In genomic region chr6:33454009-33454946, GRCh38 we compare ENCODE assay signal across 8 cellular contexts. TPM values are rescaled to one million over a fixed set of nuclear protein-coding genes. Genes with fewer than 3 reads are reported as not detected.
DNase-seq lines count a peak whose midpoint lies in the region; ATAC-seq, FAIRE-seq and TF ChIP-seq lines count a peak whose summit lies in the region.

Gene ZBTB9, plus strand, starts transcription at chr6:33454576. Its CDS starts 525 bp downstream, at chr6:33455101.

- TF ChIP-seq CTCF in right atrium auricular region (IDR thresholded peaks at IDR 0.05), result peak in 1 of 2 donors; percentile 23
- no peak for TF ChIP-seq CTCF in psoas muscle (IDR thresholded peaks at IDR 0.05)

- peak; percentile 94 for ATAC-seq in GM18499 (IDR thresholded peaks at IDR 0.05; ENCODE audit: insufficient read depth, unreplicated experiment)
- ATAC-seq in HG02938 (IDR thresholded peaks at IDR 0.05; ENCODE audit: unreplicated experiment), result peak; percentile 92
- peak; percentile 100 for ATAC-seq in psoas muscle

- H3K27ac ChIP-seq in angular gyrus (ENCODE audit: low read depth, low read length), result peak within 1 kb of the TSS; percentile 74
- peak within 1 kb of the TSS; percentile 83 to 84 for H3K27ac ChIP-seq in right atrium auricular region
- peak within 1 kb of the TSS; percentile 82 for H3K27ac ChIP-seq in psoas muscle

- H3K27ac Mint-ChIP-seq in T-helper 1 cell treated with Interleukin-12 subunit alpha and Interleukin-12 subunit beta and Interleukin-4 antibody, amounts not matched to agents 30 μg/mL and 1 μg/mL, for 36 hours, result peak within 1 kb of the TSS; percentile 92

- H3K4me1 Mint-ChIP-seq in T-helper 1 cell treated with Interleukin-12 subunit alpha and Interleukin-12 subunit beta and Interleukin-4 antibody, amounts not matched to agents 30 μg/mL and 1 μg/mL, for 36 hours (ENCODE audit: low read depth), result peaks cover 20% of the 10 kb centered on the region

- H3K4me3 Mint-ChIP-seq in T-helper 1 cell treated with Interleukin-12 subunit alpha and Interleukin-12 subunit beta and Interleukin-4 antibody, amounts not matched to agents 30 μg/mL and 1 μg/mL, for 36 hours, result peak within 1 kb of the TSS; percentile 93

- DNase-seq in NCI-H1694 treated with DMSO at 0.1 percent for 48 hours (lab: John Stamatoyannopoulos, UW) (peak; percentile 87), right atrium auricular region (ENCODE audit: low spot score) (peak; percentile 98), psoas muscle (peak; percentile 96 to 98), urothelium cell line (ENCODE audit: low spot score) (peak; percentile 99)

- 0% methylated on average over 63 to 65 of the region's 65 CpGs for WGBS in psoas muscle, 3 donors

- H3K4me1 ChIP-seq in right atrium auricular region (peaks cover 0 to 28% of the 10 kb centered on the region in 2 donors), psoas muscle (peaks cover 4% of the 10 kb centered on the region)

- H3K4me3 ChIP-seq in right atrium auricular region (peak within 1 kb of the TSS; percentile 81 to 89), psoas muscle (peak within 1 kb of the TSS; percentile 83)

- H3K27me3 ChIP-seq in right atrium auricular region (no peaks in the 10 kb centered on the region), psoas muscle (ENCODE audit: insufficient read depth in 3 of 3, low read length in 2 of 3) (no peaks in the 10 kb centered on the region)

- no peaks in the 10 kb centered on the region for H3K27me3 Mint-ChIP-seq in T-helper 1 cell treated with Interleukin-12 subunit alpha and Interleukin-12 subunit beta and Interleukin-4 antibody, amounts not matched to agents 30 μg/mL and 1 μg/mL, for 36 hours (ENCODE audit: low read depth)

- intact Hi-C loops in psoas muscle (cut with DNase I), result loop anchor here (2.0 to 10.0 kb wide), 4 partner anchors 63 to 123 kb away; partner anchors contain the start of gene KIFC1 (in 1 of the 2)

- H3K9me3 ChIP-seq in right atrium auricular region, result no peaks in the 10 kb centered on the region
- no peaks in the 10 kb centered on the region for H3K9me3 ChIP-seq in psoas muscle

- H3K9me3 Mint-ChIP-seq in T-helper 1 cell treated with Interleukin-12 subunit alpha and Interleukin-12 subunit beta and Interleukin-4 antibody, amounts not matched to agents 30 μg/mL and 1 μg/mL, for 36 hours, result no peaks in the 10 kb centered on the region

- peak; percentile 97 for FAIRE-seq in urothelium cell line (lab: Jason Lieb, UNC)

- H3K36me3 Mint-ChIP-seq in T-helper 1 cell treated with Interleukin-12 subunit alpha and Interleukin-12 subunit beta and Interleukin-4 antibody, amounts not matched to agents 30 μg/mL and 1 μg/mL, for 36 hours (ENCODE audit: low read depth), result peaks cover 16% of the 10 kb centered on the region

- peaks cover 13% of the 10 kb centered on the region for H3K36me3 ChIP-seq in right atrium auricular region
- H3K36me3 ChIP-seq in psoas muscle (ENCODE audit: insufficient read depth in 1 of 2, low read depth in 1 of 2), result peaks cover 0 to 21% of the 10 kb centered on the region in 2 donors

RNA-seq across cellular contexts. Expression of gene ZBTB9, which starts in this region (rescaled TPM):
- total RNA-seq in right atrium auricular region (1 to 10 TPM; 1.3 to 4.1 TPM), psoas muscle (1 to 10 TPM; 2.4 to 4.9 (median 3.9) TPM)
- 1 to 10 TPM; 1.9 to 5.2 (median 3.7) TPM for polyA plus RNA-seq in psoas muscle

Comparison
In these comparisons a context has a peak if more than half of its experiments do, and no peak if none do; other contexts are left out.
1. Peak in every context shown above with its lines: DNase-seq, ATAC-seq, H3K4me3 ChIP-seq and H3K27ac ChIP-seq.